Comparison of ENCODE assay signal across 1 cellular context in the genomic region with DNA sequence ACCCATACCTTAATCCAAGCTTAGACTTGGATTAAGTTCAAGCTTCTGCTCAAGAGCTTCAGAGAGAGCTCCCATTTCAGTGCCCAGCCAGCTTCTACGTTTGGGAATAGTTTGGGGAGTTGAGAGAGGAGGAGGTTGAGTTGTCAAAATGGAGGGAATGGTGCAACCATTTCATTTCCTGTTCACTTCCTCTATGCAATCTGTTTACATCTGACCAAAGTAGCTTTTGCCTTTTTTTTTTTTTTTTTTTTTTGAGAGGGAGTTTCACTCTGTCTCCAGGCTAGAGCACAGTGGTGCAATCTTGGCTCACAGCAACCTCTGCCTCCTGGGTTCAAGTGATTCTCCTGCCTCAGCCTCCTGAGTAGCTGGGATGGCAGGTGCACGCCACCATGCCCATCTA.
TF ChIP-seq lines count a peak whose summit lies in the region.

No MANE protein-coding gene starts in this region.

TF ChIP-seq in HepG2, 621 proteins besides CTCF, POLR2A, EP300 and RAD21 (continued from another document):
- TF ChIP-seq, protein P1, sequence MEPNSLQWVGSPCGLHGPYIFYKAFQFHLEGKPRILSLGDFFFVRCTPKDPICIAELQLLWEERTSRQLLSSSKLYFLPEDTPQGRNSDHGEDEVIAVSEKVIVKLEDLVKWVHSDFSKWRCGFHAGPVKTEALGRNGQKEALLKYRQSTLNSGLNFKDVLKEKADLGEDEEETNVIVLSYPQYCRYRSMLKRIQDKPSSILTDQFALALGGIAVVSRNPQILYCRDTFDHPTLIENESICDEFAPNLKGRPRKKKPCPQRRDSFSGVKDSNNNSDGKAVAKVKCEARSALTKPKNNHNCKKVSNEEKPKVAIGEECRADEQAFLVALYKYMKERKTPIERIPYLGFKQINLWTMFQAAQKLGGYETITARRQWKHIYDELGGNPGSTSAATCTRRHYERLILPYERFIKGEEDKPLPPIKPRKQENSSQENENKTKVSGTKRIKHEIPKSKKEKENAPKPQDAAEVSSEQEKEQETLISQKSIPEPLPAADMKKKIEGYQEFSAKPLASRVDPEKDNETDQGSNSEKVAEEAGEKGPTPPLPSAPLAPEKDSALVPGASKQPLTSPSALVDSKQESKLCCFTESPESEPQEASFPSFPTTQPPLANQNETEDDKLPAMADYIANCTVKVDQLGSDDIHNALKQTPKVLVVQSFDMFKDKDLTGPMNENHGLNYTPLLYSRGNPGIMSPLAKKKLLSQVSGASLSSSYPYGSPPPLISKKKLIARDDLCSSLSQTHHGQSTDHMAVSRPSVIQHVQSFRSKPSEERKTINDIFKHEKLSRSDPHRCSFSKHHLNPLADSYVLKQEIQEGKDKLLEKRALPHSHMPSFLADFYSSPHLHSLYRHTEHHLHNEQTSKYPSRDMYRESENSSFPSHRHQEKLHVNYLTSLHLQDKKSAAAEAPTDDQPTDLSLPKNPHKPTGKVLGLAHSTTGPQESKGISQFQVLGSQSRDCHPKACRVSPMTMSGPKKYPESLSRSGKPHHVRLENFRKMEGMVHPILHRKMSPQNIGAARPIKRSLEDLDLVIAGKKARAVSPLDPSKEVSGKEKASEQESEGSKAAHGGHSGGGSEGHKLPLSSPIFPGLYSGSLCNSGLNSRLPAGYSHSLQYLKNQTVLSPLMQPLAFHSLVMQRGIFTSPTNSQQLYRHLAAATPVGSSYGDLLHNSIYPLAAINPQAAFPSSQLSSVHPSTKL (CRISPR knock-in tag; IDR thresholded peaks at IDR 0.05) = no peak
- TF ChIP-seq ZNF790 (CRISPR knock-in tag; IDR thresholded peaks at IDR 0.05; ENCODE audit: borderline replicate concordance) (no peak), EED (CRISPR knock-in tag; IDR thresholded peaks at IDR 0.05) (no peak), NFE2L1 (CRISPR knock-in tag; IDR thresholded peaks at IDR 0.05; ENCODE audit: borderline replicate concordance) (no peak), SKI (IDR thresholded peaks at IDR 0.05; ENCODE audit: partially characterized antibody) (no peak)
- TF ChIP-seq, protein P2, sequence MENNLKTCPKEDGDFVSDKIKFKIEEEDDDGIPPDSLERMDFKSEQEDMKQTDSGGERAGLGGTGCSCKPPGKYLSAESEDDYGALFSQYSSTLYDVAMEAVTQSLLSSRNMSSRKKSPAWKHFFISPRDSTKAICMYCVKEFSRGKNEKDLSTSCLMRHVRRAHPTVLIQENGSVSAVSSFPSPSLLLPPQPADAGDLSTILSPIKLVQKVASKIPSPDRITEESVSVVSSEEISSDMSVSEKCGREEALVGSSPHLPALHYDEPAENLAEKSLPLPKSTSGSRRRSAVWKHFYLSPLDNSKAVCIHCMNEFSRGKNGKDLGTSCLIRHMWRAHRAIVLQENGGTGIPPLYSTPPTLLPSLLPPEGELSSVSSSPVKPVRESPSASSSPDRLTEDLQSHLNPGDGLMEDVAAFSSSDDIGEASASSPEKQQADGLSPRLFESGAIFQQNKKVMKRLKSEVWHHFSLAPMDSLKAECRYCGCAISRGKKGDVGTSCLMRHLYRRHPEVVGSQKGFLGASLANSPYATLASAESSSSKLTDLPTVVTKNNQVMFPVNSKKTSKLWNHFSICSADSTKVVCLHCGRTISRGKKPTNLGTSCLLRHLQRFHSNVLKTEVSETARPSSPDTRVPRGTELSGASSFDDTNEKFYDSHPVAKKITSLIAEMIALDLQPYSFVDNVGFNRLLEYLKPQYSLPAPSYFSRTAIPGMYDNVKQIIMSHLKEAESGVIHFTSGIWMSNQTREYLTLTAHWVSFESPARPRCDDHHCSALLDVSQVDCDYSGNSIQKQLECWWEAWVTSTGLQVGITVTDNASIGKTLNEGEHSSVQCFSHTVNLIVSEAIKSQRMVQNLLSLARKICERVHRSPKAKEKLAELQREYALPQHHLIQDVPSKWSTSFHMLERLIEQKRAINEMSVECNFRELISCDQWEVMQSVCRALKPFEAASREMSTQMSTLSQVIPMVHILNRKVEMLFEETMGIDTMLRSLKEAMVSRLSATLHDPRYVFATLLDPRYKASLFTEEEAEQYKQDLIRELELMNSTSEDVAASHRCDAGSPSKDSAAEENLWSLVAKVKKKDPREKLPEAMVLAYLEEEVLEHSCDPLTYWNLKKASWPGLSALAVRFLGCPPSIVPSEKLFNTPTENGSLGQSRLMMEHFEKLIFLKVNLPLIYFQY (CRISPR knock-in tag; IDR thresholded peaks at IDR 0.05; ENCODE audit: borderline replicate concordance) = no peak
- TF ChIP-seq, protein P3, sequence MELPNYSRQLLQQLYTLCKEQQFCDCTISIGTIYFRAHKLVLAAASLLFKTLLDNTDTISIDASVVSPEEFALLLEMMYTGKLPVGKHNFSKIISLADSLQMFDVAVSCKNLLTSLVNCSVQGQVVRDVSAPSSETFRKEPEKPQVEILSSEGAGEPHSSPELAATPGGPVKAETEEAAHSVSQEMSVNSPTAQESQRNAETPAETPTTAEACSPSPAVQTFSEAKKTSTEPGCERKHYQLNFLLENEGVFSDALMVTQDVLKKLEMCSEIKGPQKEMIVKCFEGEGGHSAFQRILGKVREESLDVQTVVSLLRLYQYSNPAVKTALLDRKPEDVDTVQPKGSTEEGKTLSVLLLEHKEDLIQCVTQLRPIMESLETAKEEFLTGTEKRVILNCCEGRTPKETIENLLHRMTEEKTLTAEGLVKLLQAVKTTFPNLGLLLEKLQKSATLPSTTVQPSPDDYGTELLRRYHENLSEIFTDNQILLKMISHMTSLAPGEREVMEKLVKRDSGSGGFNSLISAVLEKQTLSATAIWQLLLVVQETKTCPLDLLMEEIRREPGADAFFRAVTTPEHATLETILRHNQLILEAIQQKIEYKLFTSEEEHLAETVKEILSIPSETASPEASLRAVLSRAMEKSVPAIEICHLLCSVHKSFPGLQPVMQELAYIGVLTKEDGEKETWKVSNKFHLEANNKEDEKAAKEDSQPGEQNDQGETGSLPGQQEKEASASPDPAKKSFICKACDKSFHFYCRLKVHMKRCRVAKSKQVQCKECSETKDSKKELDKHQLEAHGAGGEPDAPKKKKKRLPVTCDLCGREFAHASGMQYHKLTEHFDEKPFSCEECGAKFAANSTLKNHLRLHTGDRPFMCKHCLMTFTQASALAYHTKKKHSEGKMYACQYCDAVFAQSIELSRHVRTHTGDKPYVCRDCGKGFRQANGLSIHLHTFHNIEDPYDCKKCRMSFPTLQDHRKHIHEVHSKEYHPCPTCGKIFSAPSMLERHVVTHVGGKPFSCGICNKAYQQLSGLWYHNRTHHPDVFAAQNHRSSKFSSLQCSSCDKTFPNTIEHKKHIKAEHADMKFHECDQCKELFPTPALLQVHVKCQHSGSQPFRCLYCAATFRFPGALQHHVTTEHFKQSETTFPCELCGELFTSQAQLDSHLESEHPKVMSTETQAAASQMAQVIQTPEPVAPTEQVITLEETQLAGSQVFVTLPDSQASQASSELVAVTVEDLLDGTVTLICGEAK (IDR thresholded peaks at IDR 0.05) = no peak
- TF ChIP-seq, protein P3 (CRISPR knock-in tag; IDR thresholded peaks at IDR 0.05) = no peak
